ENCODE assay signal across 1 cellular context in genomic region chr22:37633082-37633692, GRCh38.
TF ChIP-seq lines count a peak whose summit lies in the region.

No MANE protein-coding gene starts in this region.

TF ChIP-seq in GM12878, 131 proteins besides CTCF, POLR2A, EP300 and RAD21 (continued from another document):
- TF ChIP-seq BCLAF1 (IDR thresholded peaks at IDR 0.05) (no peak), SRF (IDR thresholded peaks at IDR 0.05; ENCODE audit: low read depth in 2 of 2, low read length in 2 of 2) (0 out of 4 replicates have a peak, but pooled peaks of 1 of the 2 experiments have one; percentile 30), PKNOX1 (IDR thresholded peaks at IDR 0.05) (peak; percentile 36; the same call in 1 of the 2 replicates), ZNF217 (IDR thresholded peaks at IDR 0.05) (peak; percentile 17; the same call in 1 of the 2 replicates), CREB1 (IDR thresholded peaks at IDR 0.05; ENCODE audit: low read depth) (no peak), EED (IDR thresholded peaks at IDR 0.05; ENCODE audit: low read depth) (peak; percentile 72), BRCA1 (IDR thresholded peaks at IDR 0.05; ENCODE audit: low read depth, low read length) (no peak), MYC (IDR thresholded peaks at IDR 0.05; ENCODE audit: insufficient read depth, insufficient read length, insufficient replicate concordance, low read length, severe bottlenecking) (peak; percentile 52), ELK1 (IDR thresholded peaks at IDR 0.05; ENCODE audit: low read depth, low read length) (no peak), ZNF592 (IDR thresholded peaks at IDR 0.05) (no peak), RELB (IDR thresholded peaks at IDR 0.05; ENCODE audit: low read depth) (peak; percentile 74; the same call in 1 of the 2 replicates), BCL3 (IDR thresholded peaks at IDR 0.05; ENCODE audit: borderline replicate concordance, insufficient read depth, low read depth, low read length, poor library complexity, severe bottlenecking) (peak; percentile 91), IRF4 (IDR thresholded peaks at IDR 0.05; ENCODE audit: low read depth, low read length) (peak; percentile 60), IKZF2 (IDR thresholded peaks at IDR 0.05) (no peak), SMAD5 (IDR thresholded peaks at IDR 0.05; ENCODE audit: low read depth) (no peak), GATAD2B (conservative IDR thresholded peaks at IDR 0.05; ENCODE audit: low read depth) (peak; percentile 96; the same call in 1 of the 2 replicates), PAX8 (IDR thresholded peaks at IDR 0.05) (no peak), MLLT1 (IDR thresholded peaks at IDR 0.05) (0 out of 2 replicates have a peak, but pooled peaks have one; percentile 52), BCL11A (IDR thresholded peaks at IDR 0.05; ENCODE audit: low read depth, low read length) (peak; percentile 90), PBX3 (IDR thresholded peaks at IDR 0.05; ENCODE audit: insufficient replicate concordance, low read depth, low read length) (no peak), ESRRA (IDR thresholded peaks at IDR 0.05; ENCODE audit: low read length) (no peak), PML (IDR thresholded peaks at IDR 0.05; ENCODE audit: low read length) (no peak), HDAC6 (IDR thresholded peaks at IDR 0.05; ENCODE audit: unreplicated experiment) (no peak), HSF1 (IDR thresholded peaks at IDR 0.05; ENCODE audit: low read depth, low read length) (no peak), LARP7 (IDR thresholded peaks at IDR 0.05) (no peak), JUNB (IDR thresholded peaks at IDR 0.05) (peak; percentile 22; the same call in 1 of the 2 replicates), WRNIP1 (IDR thresholded peaks at IDR 0.05; ENCODE audit: borderline replicate concordance, low read depth, low read length) (no peak), HCFC1 (IDR thresholded peaks at IDR 0.05; ENCODE audit: low read length) (no peak), POLR2AphosphoS2 (IDR thresholded peaks at IDR 0.05; ENCODE audit: low read depth, low read length) (no peak; the same call in 1 of the 2 replicates), HDAC2 (IDR thresholded peaks at IDR 0.05) (no peak)
